1 cellular context compared by ENCODE assay signal in genomic region chr3:122586918-122587317, GRCh38.
TF ChIP-seq lines count a peak whose summit lies in the region.

No MANE protein-coding gene starts in this region.

TF ChIP-seq in WTC11, 78 proteins besides CTCF, POLR2A, EP300 and RAD21 (continued from another document):
- TF ChIP-seq HMGA2 (CRISPR knock-in tag; IDR thresholded peaks at IDR 0.05) (no peak), SMAD4 (CRISPR knock-in tag; IDR thresholded peaks at IDR 0.05) (no peak), JAZF1 (CRISPR knock-in tag; IDR thresholded peaks at IDR 0.05) (no peak), IRF1 (CRISPR knock-in tag; IDR thresholded peaks at IDR 0.05) (no peak), MAX (CRISPR knock-in tag; IDR thresholded peaks at IDR 0.05) (no peak), ARID4B (CRISPR knock-in tag; IDR thresholded peaks at IDR 0.05; ENCODE audit: borderline replicate concordance) (no peak), ZNF138 (CRISPR knock-in tag; conservative IDR thresholded peaks at IDR 0.05) (no peak), ATF6 (CRISPR knock-in tag; IDR thresholded peaks at IDR 0.05) (no peak)
